ENCODE assay signal across 10 cellular contexts in the genomic region with DNA sequence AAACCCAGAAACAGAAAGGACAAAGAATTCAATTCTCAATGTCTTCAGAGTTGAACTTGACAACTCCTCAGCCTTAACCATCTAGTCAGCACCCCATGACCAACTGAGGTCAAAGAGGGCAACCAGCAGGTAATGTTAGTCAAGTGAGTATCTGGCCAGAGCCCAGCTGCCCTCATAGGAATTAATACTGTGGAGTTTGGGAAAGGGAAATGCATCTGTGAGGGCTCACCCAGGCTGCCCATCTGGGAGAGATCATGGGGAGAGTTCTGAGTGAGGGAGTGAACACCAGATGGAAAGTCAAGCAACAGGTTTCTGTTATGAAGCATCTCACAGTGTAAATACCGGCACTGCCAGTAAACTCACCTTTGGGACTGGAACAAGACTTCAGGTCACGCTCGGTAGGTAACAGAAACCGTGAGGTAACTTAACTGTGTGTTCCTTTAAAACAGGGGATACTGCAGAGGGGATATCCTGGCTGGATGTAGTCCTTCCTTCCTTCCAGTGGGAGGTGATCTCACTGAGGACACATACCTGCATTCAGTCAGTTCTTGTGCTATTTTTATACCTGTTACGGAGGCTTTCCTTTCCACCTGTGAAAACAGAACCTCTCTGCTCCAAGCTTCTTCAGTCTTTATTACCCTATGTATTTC.
DNase-seq lines count a peak whose midpoint lies in the region; ATAC-seq and TF ChIP-seq lines count a peak whose summit lies in the region.
"Had no signal": no experiment of that assay in that cellular context is flagged by ENCODE, and none has a peak within 500 bp of the region (broad histone marks: within the 10 kb centered on the region; RNA-seq: fewer than 3 reads in every experiment).

No MANE protein-coding gene starts in this region.

- peaks cover 16% of the 10 kb centered on the region for H3K4me1 Mint-ChIP-seq in T-helper 17 cell

- H3K27ac ChIP-seq in BLaER1 treated with 17β-estradiol and CSF1 and Interleukin-3, amounts not matched to agents 10 nM and 100 nM, result peak overlapping the region in 7 of 11 experiments; percentile 18 to 89 (median 69); a peak in 10 of 22 replicates
- H3K27ac ChIP-seq in foreskin keratinocyte, result no peak overlapping the region

- H3K27ac Mint-ChIP-seq in T-helper 17 cell, result peak overlapping the region; percentile 100

- H3K9me3 ChIP-seq in BLaER1 treated with 17β-estradiol and CSF1 and Interleukin-3, amounts not matched to agents 10 nM and 100 nM (replicated peaks in 1 of 11), result no peaks in the 10 kb centered on the region
- no peaks in the 10 kb centered on the region for H3K9me3 ChIP-seq in T-helper 17 cell (ENCODE audit: control insufficient read depth, low read length, poor library complexity, severe bottlenecking)

- TF ChIP-seq CTCF in GM06990 (IDR thresholded peaks at IDR 0.05; ENCODE audit: insufficient read depth, low read length, poor library complexity, severe bottlenecking), result peak; percentile 11
- TF ChIP-seq CTCF in foreskin keratinocyte (conservative IDR thresholded peaks at IDR 0.05), result peak; percentile 13

- H3K36me3 Mint-ChIP-seq in T-helper 17 cell (ENCODE audit: low read depth), result peaks cover 5% of the 10 kb centered on the region

- H3K4me3 ChIP-seq in BLaER1 treated with 17β-estradiol and CSF1 and Interleukin-3, amounts not matched to agents 10 nM and 100 nM, result peak overlapping the region in 3 of 10 experiments; percentile 62 to 71 (median 70); a peak in 4 of 20 replicates
- H3K4me3 ChIP-seq in GM06990 (replicated peaks; ENCODE audit: low read depth, low read length), result peak overlapping the region; percentile 6; the same call in 1 of the 2 replicates

- H3K4me3 Mint-ChIP-seq in T-helper 17 cell, result peak overlapping the region; percentile 87

- H3K27me3 Mint-ChIP-seq in T-helper 17 cell, result no peaks in the 10 kb centered on the region

- peaks cover 0 to 96% (median 58%) of the 10 kb centered on the region in 11 experiments; a peak in 14 of 22 replicates for H3K36me3 ChIP-seq in BLaER1 treated with 17β-estradiol and CSF1 and Interleukin-3, amounts not matched to agents 10 nM and 100 nM
- H3K36me3 ChIP-seq in GM06990 (ENCODE audit: control insufficient read depth, insufficient read depth, low read length), result no peaks in the 10 kb centered on the region

- no peak for ATAC-seq in T-helper 17 cell
- ATAC-seq in foreskin keratinocyte, result no peak
- ATAC-seq: sciatic nerve had no signal

- peaks cover 34 to 98% (median 91%) of the 10 kb centered on the region in 10 experiments for H3K4me1 ChIP-seq in BLaER1 treated with 17β-estradiol and CSF1 and Interleukin-3, amounts not matched to agents 10 nM and 100 nM
- peaks cover 5% of the 10 kb centered on the region for H3K4me1 ChIP-seq in foreskin keratinocyte

- H3K27me3 ChIP-seq in BLaER1 treated with 17β-estradiol and CSF1 and Interleukin-3, amounts not matched to agents 10 nM and 100 nM, result no peaks in the 10 kb centered on the region
- H3K27me3 ChIP-seq in GM06990 (replicated peaks; ENCODE audit: control insufficient read depth, insufficient read depth, low read length) (no peaks in the 10 kb centered on the region), foreskin keratinocyte (peaks cover 24% of the 10 kb centered on the region)

- peak overlapping the region in 2 of 11 experiments; percentile 78 to 80; a peak in 5 of 22 replicates for H3K9ac ChIP-seq in BLaER1 treated with 17β-estradiol and CSF1 and Interleukin-3, amounts not matched to agents 10 nM and 100 nM

- DNase-seq in GM06990 (ENCODE audit: extremely low read depth, insufficient read length), result no peak
- DNase-seq in T-helper 17 cell, result no peak
- DNase-seq in foreskin keratinocyte, result no peak
- no peak for DNase-seq in AG08395 (ENCODE audit: low spot score)
- DNase-seq in cerebellar nuclear complex (lab: John Stamatoyannopoulos, UW), result no peak
- DNase-seq in NCI-H1694 treated with DMSO at 0.1 percent for 48 hours (lab: John Stamatoyannopoulos, UW), result no peak
- DNase-seq: GDM1, NCI-H1048 had no signal

- H4K20me1 ChIP-seq in BLaER1 treated with 17β-estradiol and CSF1 and Interleukin-3, amounts not matched to agents 10 nM and 100 nM, result peaks cover 0 to 86% (median 0%) of the 10 kb centered on the region in 11 experiments; a peak in 7 of 22 replicates

- peak overlapping the region in 10 of 11 experiments; percentile 3 to 92 (median 78); a peak in 17 of 22 replicates for H3K4me2 ChIP-seq in BLaER1 treated with 17β-estradiol and CSF1 and Interleukin-3, amounts not matched to agents 10 nM and 100 nM
